Comparison of ENCODE assay signal across 1 cellular context in genomic region chr14:90804776-90805391, GRCh38.
TF ChIP-seq lines count a peak whose summit lies in the region.

No MANE protein-coding gene starts in this region.

TF ChIP-seq in H1, 55 proteins besides CTCF, POLR2A, EP300 and RAD21:
- TF ChIP-seq KDM4A (IDR thresholded peaks at IDR 0.05; ENCODE audit: low read depth, low read length, severe bottlenecking): no peak
TF ChIP-seq in H1: peak in this region for 0.
